11 cellular contexts compared by ENCODE assay signal in the genomic region with DNA sequence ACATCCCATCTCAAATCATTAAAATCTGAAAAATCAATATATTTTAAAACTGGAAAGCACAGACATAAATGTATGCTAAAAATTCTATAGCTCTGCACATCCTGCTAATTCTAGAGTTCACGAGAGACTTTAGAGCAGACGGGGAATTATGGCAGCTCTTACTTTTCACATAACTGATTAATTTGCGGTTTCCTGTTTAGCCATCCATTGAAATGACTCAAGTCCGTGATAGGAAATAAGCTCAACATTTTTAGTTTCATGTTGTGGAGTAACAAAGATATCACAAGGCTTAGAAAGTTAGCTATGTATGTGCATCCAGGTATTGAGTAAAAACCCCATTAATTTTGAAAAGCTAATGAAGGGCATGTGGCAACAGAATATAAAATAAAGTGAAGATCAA.
DNase-seq lines count a peak whose midpoint lies in the region; ATAC-seq and TF ChIP-seq lines count a peak whose summit lies in the region.
"Had no signal": no experiment of that assay in that cellular context is flagged by ENCODE, and none has a peak within 500 bp of the region (broad histone marks: within the 10 kb centered on the region; RNA-seq: fewer than 3 reads in every experiment).

No MANE protein-coding gene starts in this region.

- H3K4me3 ChIP-seq in Panc1 (ENCODE audit: low read depth in 2 of 2, low read length in 2 of 2) (no peak overlapping the region), aorta (ENCODE audit: low read length in 2 of 2) (no peak overlapping the region), spleen (no peak overlapping the region)
- H3K4me3 ChIP-seq: left ventricle myocardium inferior had no signal

- H3K9me3 ChIP-seq in Panc1 (ENCODE audit: control insufficient read depth, insufficient read depth, low read depth, low read length) (no peaks in the 10 kb centered on the region), aorta (ENCODE audit: control insufficient read depth, low read length) (no peaks in the 10 kb centered on the region), spleen (no peaks in the 10 kb centered on the region)
- H3K9me3 ChIP-seq: left ventricle myocardium inferior had no signal

- intact Hi-C loops in Panc1 (cut with micrococcal nuclease; ENCODE audit: unreplicated experiment) (no loop called here), aorta (cut with DNase I) (no loop called here), spleen (cut with DNase I; ENCODE audit: low total_unique reads) (no loop called here)

- DNase-seq in Panc1 (ENCODE audit: low read depth, low spot score) (no peak), fibroblast of peridontal ligament (ENCODE audit: extremely low read depth) (peak; percentile 49), aorta (no peak), SK-N-DZ (ENCODE audit: low spot score) (no peak), spleen (no peak), cortex of kidney (lab: John Stamatoyannopoulos, UW) (no peak)
- DNase-seq: activated naive CD8-positive, alpha-beta T cell treated with anti-CD3 and anti-CD28 coated beads, Interleukin-2, amount 50 U/mL, for 24 hours; GDM1; left ventricle myocardium inferior had no signal

- no peak for TF ChIP-seq CTCF in Panc1 (IDR thresholded peaks at IDR 0.05)
- TF ChIP-seq CTCF in spleen (IDR thresholded peaks at IDR 0.05 in 8 of 11, conservative IDR thresholded peaks at IDR 0.05 in 3 of 11) = no peak

- ATAC-seq in GM18511 (IDR thresholded peaks at IDR 0.05; ENCODE audit: unreplicated experiment) (peak; percentile 83), HG02938 (IDR thresholded peaks at IDR 0.05; ENCODE audit: unreplicated experiment) (peak; percentile 94), Panc1 (no peak), aorta (ENCODE audit: low FRiP score) (no peak)
- ATAC-seq: activated naive CD8-positive, alpha-beta T cell treated with anti-CD3 and anti-CD28 coated beads, Interleukin-2, amount 50 U/mL, for 24 hours had no signal

- CTCF ChIA-PET in Panc1 (lab: Charles Lee) = interaction anchor here (0.5 kb wide), 1 partner anchor 54 kb away, joined by 7 read pairs; no protein-coding TSS in a partner anchor

- H3K27ac ChIP-seq in Panc1 (ENCODE audit: low read length) (peak overlapping the region; percentile 36; the same call in 1 of the 2 replicates), aorta (ENCODE audit: low read depth in 1 of 2, low read length in 2 of 2) (no peak overlapping the region), spleen (no peak overlapping the region)
- H3K27ac ChIP-seq: left ventricle myocardium inferior had no signal

- no peak for TF ChIP-seq POLR2A in spleen (IDR thresholded peaks at IDR 0.05)

- BruUV-seq in Panc1 (replicated peaks; lab: Mats Ljungman, UMichigan) = no TSS peak

- peaks cover 27% of the 10 kb centered on the region for H3K4me1 ChIP-seq in Panc1 (ENCODE audit: control insufficient read depth, insufficient read depth, low read length)
- peaks cover 0 to 2% of the 10 kb centered on the region in 2 donors for H3K4me1 ChIP-seq in aorta (ENCODE audit: control insufficient read depth in 1 of 2, insufficient read depth in 2 of 2, low read length in 2 of 2)
- no peaks in the 10 kb centered on the region for H3K4me1 ChIP-seq in spleen

- H3K36me3 ChIP-seq in Panc1 (ENCODE audit: control insufficient read depth, insufficient read depth, low read length) (peaks cover 34% of the 10 kb centered on the region), aorta (ENCODE audit: control insufficient read depth in 1 of 2, insufficient read depth in 2 of 2, low read length in 1 of 2) (no peaks in the 10 kb centered on the region), spleen (no peaks in the 10 kb centered on the region)

- in situ Hi-C loops in Panc1 (cut with HindIII; ENCODE audit: low pct_unique_long_range_greater_than_20kb, low sequenced_read_pairs) = no loop called here

- POLR2A ChIA-PET in Panc1 (lab: Charles Lee) = no interaction called here

- 69 to 74% methylated on average over 4 of the region's 4 CpGs for WGBS in aorta, 2 donors
- 39 to 54% (median 43%) methylated on average over 4 of the region's 4 CpGs for WGBS in spleen, 5 donors

- H3K27me3 ChIP-seq in Panc1 (ENCODE audit: control insufficient read depth, insufficient read depth, low read length) (no peaks in the 10 kb centered on the region), aorta (ENCODE audit: control insufficient read depth in 1 of 2, insufficient read depth in 2 of 2, low read length in 1 of 2) (no peaks in the 10 kb centered on the region), spleen (replicated peaks in 1 of 7) (no peaks in the 10 kb centered on the region)

Comparison
In these comparisons a context has a peak if more than half of its experiments do, and no peak if none do; other contexts are left out.
1. ATAC-seq: peak in GM18511 (single experiment) and HG02938 (single experiment); none in Panc1 (single experiment) and aorta (single experiment).